25 cellular contexts compared by ENCODE assay signal in the genomic region with DNA sequence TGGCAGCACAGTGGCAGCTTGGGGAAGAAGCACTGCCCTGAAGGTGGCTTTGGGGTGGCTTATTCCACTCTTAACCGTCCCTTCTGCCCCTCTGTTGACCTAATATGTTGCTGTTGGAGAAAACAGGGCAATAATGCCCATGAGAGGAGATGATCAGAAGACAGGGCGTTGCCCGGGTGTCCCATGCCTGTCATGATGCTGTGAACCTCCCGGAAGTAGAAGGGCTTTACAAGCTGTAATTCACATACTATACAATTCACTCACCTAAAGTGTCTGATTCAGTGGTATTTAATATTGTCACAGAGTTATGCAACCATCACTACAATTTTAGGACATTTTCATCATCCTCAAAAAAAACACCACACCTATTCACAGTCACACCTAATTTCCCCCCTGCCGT.
DNase-seq lines count a peak whose midpoint lies in the region; ATAC-seq and TF ChIP-seq lines count a peak whose summit lies in the region.
"Had no signal": no experiment of that assay in that cellular context is flagged by ENCODE, and none has a peak within 500 bp of the region (broad histone marks: within the 10 kb centered on the region; RNA-seq: fewer than 3 reads in every experiment).

No MANE protein-coding gene starts in this region.

- peak overlapping the region; percentile 45 for H3K27ac ChIP-seq in right cardiac atrium (ENCODE audit: low read length)
- H3K27ac ChIP-seq in heart left ventricle, result peak overlapping the region in 2 of 12 donors; percentile 24 to 87
- no peak overlapping the region for H3K27ac ChIP-seq in esophagus muscularis mucosa (replicated peaks in 1 of 4)
- H3K27ac ChIP-seq in smooth muscle cell (ENCODE audit: low read depth), result peak overlapping the region; percentile 12
- H3K27ac ChIP-seq in prostate gland, result no peak overlapping the region
- H3K27ac ChIP-seq: BLaER1 had no signal

- H3F3A ChIP-seq in smooth muscle cell (ENCODE audit: low read depth), result no peaks in the 10 kb centered on the region

- no peak for TF ChIP-seq CTCF in heart left ventricle (IDR thresholded peaks at IDR 0.05)
- TF ChIP-seq CTCF in esophagus muscularis mucosa (IDR thresholded peaks at IDR 0.05), result no peak
- no peak for TF ChIP-seq CTCF in mucosa of descending colon (IDR thresholded peaks at IDR 0.05)
- TF ChIP-seq CTCF in smooth muscle cell (IDR thresholded peaks at IDR 0.05; ENCODE audit: borderline replicate concordance, insufficient read depth, poor library complexity, severe bottlenecking), result no peak
- no peak for TF ChIP-seq CTCF in prostate gland (IDR thresholded peaks at IDR 0.05)

- DNase-seq in right cardiac atrium, result no peak
- no peak for DNase-seq in heart left ventricle
- DNase-seq in esophagus muscularis mucosa (ENCODE audit: extremely low spot score), result peak; percentile 85
- no peak for DNase-seq in mucosa of descending colon
- DNase-seq in smooth muscle cell (lab: John Stamatoyannopoulos, UW; ENCODE audit: unreplicated experiment), result no peak
- no peak for DNase-seq in prostate gland (ENCODE audit: low spot score)
- DNase-seq in NK-92 (lab: John Stamatoyannopoulos, UW; ENCODE audit: unreplicated experiment), result no peak
- DNase-seq: 8988T; ACHN; BE2C; C1 segment of cervical spinal cord; CD4-positive, alpha-beta memory T cell; CD4-positive, CD25-positive, alpha-beta regulatory T cell; CD8-positive, alpha-beta memory T cell; COR-L47; DMS 273 treated with DMSO at 0.1 percent for 48 hours; DMS153; DMS53; DMS79; DND-41; EL; GDM1 had no signal

- H3K4me1 ChIP-seq in right cardiac atrium (ENCODE audit: control insufficient read depth, insufficient read depth, low read length), result no peaks in the 10 kb centered on the region
- peaks cover 0 to 48% (median 13%) of the 10 kb centered on the region in 12 donors for H3K4me1 ChIP-seq in heart left ventricle
- peaks cover 0 to 7% (median 0%) of the 10 kb centered on the region in 4 donors for H3K4me1 ChIP-seq in esophagus muscularis mucosa
- H3K4me1 ChIP-seq in mucosa of descending colon (ENCODE audit: low read depth), result no peaks in the 10 kb centered on the region
- no peaks in the 10 kb centered on the region for H3K4me1 ChIP-seq in smooth muscle cell (ENCODE audit: low read depth)
- no peaks in the 10 kb centered on the region for H3K4me1 ChIP-seq in prostate gland (replicated peaks)
- H3K4me1 ChIP-seq: BE2C had no signal

- H3K27me3 ChIP-seq in right cardiac atrium (ENCODE audit: control insufficient read depth, insufficient read depth), result no peaks in the 10 kb centered on the region
- H3K27me3 ChIP-seq in heart left ventricle, result no peaks in the 10 kb centered on the region
- no peaks in the 10 kb centered on the region for H3K27me3 ChIP-seq in esophagus muscularis mucosa
- H3K27me3 ChIP-seq in smooth muscle cell (ENCODE audit: low read depth), result no peaks in the 10 kb centered on the region
- H3K27me3 ChIP-seq in prostate gland (replicated peaks; ENCODE audit: insufficient read depth), result no peaks in the 10 kb centered on the region
- H3K27me3 ChIP-seq: BE2C, BLaER1 had no signal

- TF ChIP-seq EP300 in esophagus muscularis mucosa (IDR thresholded peaks at IDR 0.05), result no peak

- H3K36me3 ChIP-seq in heart left ventricle (no peaks in the 10 kb centered on the region), esophagus muscularis mucosa (no peaks in the 10 kb centered on the region), mucosa of descending colon (ENCODE audit: low read depth) (no peaks in the 10 kb centered on the region), smooth muscle cell (ENCODE audit: low read depth) (no peaks in the 10 kb centered on the region), prostate gland (no peaks in the 10 kb centered on the region)
- H3K36me3 ChIP-seq: BE2C, BLaER1 had no signal

- ATAC-seq in right cardiac atrium (no peak), heart left ventricle (no peak), mucosa of descending colon (peak; percentile 54), HG02884 (IDR thresholded peaks at IDR 0.05; ENCODE audit: unreplicated experiment) (no peak)
- ATAC-seq: GM12878 had no signal

- 91% methylated on average over 5 of the region's 5 CpGs for WGBS in right cardiac atrium
- WGBS in heart left ventricle, 4 donors, result 48 to 88% (median 82%) methylated on average over 5 of the region's 5 CpGs
- WGBS in esophagus muscularis mucosa, result 57% methylated on average over 4 of the region's 5 CpGs
- WGBS in smooth muscle cell (ENCODE audit: low lambda C conversion rate), result 92% methylated on average over 5 of the region's 5 CpGs
- WGBS in prostate gland, result 77% methylated on average over 5 of the region's 5 CpGs

- H3K9me3 ChIP-seq in right cardiac atrium (ENCODE audit: control insufficient read depth, low read length), result no peaks in the 10 kb centered on the region
- H3K9me3 ChIP-seq in heart left ventricle, result peaks cover 0 to 3% (median 0%) of the 10 kb centered on the region in 12 donors
- H3K9me3 ChIP-seq in esophagus muscularis mucosa, result no peaks in the 10 kb centered on the region
- no peaks in the 10 kb centered on the region for H3K9me3 ChIP-seq in mucosa of descending colon
- H3K9me3 ChIP-seq in smooth muscle cell (replicated peaks; ENCODE audit: low read depth), result no peaks in the 10 kb centered on the region
- H3K9me3 ChIP-seq in prostate gland, result no peaks in the 10 kb centered on the region
- H3K9me3 ChIP-seq: BE2C, BLaER1 had no signal

- no peaks in the 10 kb centered on the region for H4K20me1 ChIP-seq in smooth muscle cell (ENCODE audit: low read depth)
- H4K20me1 ChIP-seq: BLaER1 had no signal

- H3K4me2 ChIP-seq in smooth muscle cell, result no peak overlapping the region
- H3K4me2 ChIP-seq: BLaER1 had no signal

- H2AFZ ChIP-seq in smooth muscle cell (ENCODE audit: low read depth), result no peak overlapping the region

- H3K4me3 ChIP-seq in right cardiac atrium (ENCODE audit: low read length) (no peak overlapping the region), heart left ventricle (no peak overlapping the region), esophagus muscularis mucosa (no peak overlapping the region), mucosa of descending colon (no peak overlapping the region), smooth muscle cell (no peak overlapping the region), prostate gland (no peak overlapping the region)
- H3K4me3 ChIP-seq: BLaER1, GM12878 had no signal

- no peak for TF ChIP-seq POLR2A in heart left ventricle (IDR thresholded peaks at IDR 0.05)
- TF ChIP-seq POLR2A in esophagus muscularis mucosa (IDR thresholded peaks at IDR 0.05; ENCODE audit: low read depth), result no peak
- TF ChIP-seq POLR2A in prostate gland (IDR thresholded peaks at IDR 0.05), result no peak

- H3K79me2 ChIP-seq in smooth muscle cell (ENCODE audit: low read depth), result peaks cover 6% of the 10 kb centered on the region

- intact Hi-C loops in right cardiac atrium (cut with DNase I), result no loop called here
- intact Hi-C loops in heart left ventricle (cut with DNase I), result loop anchor here in 2 of 10 donors (10.0 kb wide), 1 partner anchor 55 kb away; no protein-coding TSS in a partner anchor
- intact Hi-C loops in esophagus muscularis mucosa (cut with DNase I), result loop anchor here (10.0 kb wide), 1 partner anchor 115 kb away; a partner anchor contains a TSS
- intact Hi-C loops in mucosa of descending colon (cut with DNase I, micrococcal nuclease), result no loop called here
- intact Hi-C loops in prostate gland (cut with DNase I), result loop anchor here (10.0 kb wide), 1 partner anchor 115 kb away; a partner anchor contains a TSS

- H3K9ac ChIP-seq in smooth muscle cell (ENCODE audit: low read depth), result no peak overlapping the region
- H3K9ac ChIP-seq: BLaER1 had no signal

Comparison
In these comparisons a context has a peak if more than half of its experiments do, and no peak if none do; other contexts are left out.
1. H3K27ac ChIP-seq: peak in right cardiac atrium (single experiment) and smooth muscle cell (single experiment); none in esophagus muscularis mucosa (0 of 4) and prostate gland (0 of 2).
2. intact Hi-C loops: an anchor here in esophagus muscularis mucosa (10.0 kb wide) and prostate gland (10.0 kb wide); none called in right cardiac atrium and mucosa of descending colon.